ENCODE assay signal across 9 cellular contexts in genomic region chr16:53864819-53865491, GRCh38.
DNase-seq lines count a peak whose midpoint lies in the region; ATAC-seq and TF ChIP-seq lines count a peak whose summit lies in the region.
"Had no signal": no experiment of that assay in that cellular context is flagged by ENCODE, and none has a peak within 500 bp of the region (broad histone marks: within the 10 kb centered on the region; RNA-seq: fewer than 3 reads in every experiment).

No MANE protein-coding gene starts in this region.

- H3K9me3 ChIP-seq in H9 (ENCODE audit: control insufficient read depth, low read depth, low read length), result no peaks in the 10 kb centered on the region
- H3K9me3 ChIP-seq in RWPE2 (ENCODE audit: severe bottlenecking), result no peaks in the 10 kb centered on the region
- H3K9me3 ChIP-seq in iPS-20b (ENCODE audit: insufficient read depth, low read depth, low read length), result no peaks in the 10 kb centered on the region

- H3K4me1 Mint-ChIP-seq in H9, result peaks cover 14 to 27% of the 10 kb centered on the region in 2 experiments
- H3K4me1 Mint-ChIP-seq in effector memory CD8-positive, alpha-beta T cell (ENCODE audit: low read depth in 2 of 2), result peaks cover 2 to 4% of the 10 kb centered on the region in 2 donors
- H3K4me1 Mint-ChIP-seq in activated CD8-positive, alpha-beta memory T cell treated with anti-CD3 and anti-CD28 coated beads, Interleukin-2, amount 10 ng/mL, durations not matched to agents 7 days and 5 days, result peaks cover 14% of the 10 kb centered on the region

- H3K56ac ChIP-seq in H9 (ENCODE audit: insufficient read length, low read depth, low read length), result no peak overlapping the region

- H3T11ph ChIP-seq in H9 (ENCODE audit: low read length), result no peak overlapping the region

- no peak overlapping the region for H3K4me2 ChIP-seq in H9 (ENCODE audit: insufficient read depth, insufficient read length, low read length)

- no peak overlapping the region for H3K4ac ChIP-seq in H9 (ENCODE audit: low read depth, low read length)

- TF ChIP-seq CTCF in H9 (conservative IDR thresholded peaks at IDR 0.05) (no peak), RWPE2 (IDR thresholded peaks at IDR 0.05; ENCODE audit: poor library complexity, severe bottlenecking) (no peak)

- H3K27me3 Mint-ChIP-seq in H9 (ENCODE audit: low read depth), result no peaks in the 10 kb centered on the region
- H3K27me3 Mint-ChIP-seq in effector memory CD8-positive, alpha-beta T cell, result no peaks in the 10 kb centered on the region
- H3K27me3 Mint-ChIP-seq in activated CD8-positive, alpha-beta memory T cell treated with anti-CD3 and anti-CD28 coated beads, Interleukin-2, amount 10 ng/mL, durations not matched to agents 7 days and 5 days, result no peaks in the 10 kb centered on the region

- H3K4me1 ChIP-seq in H9 (ENCODE audit: insufficient read depth, low read length), result peaks cover 3% of the 10 kb centered on the region; the same call in 1 of the 2 replicates
- H3K4me1 ChIP-seq in RWPE2 (ENCODE audit: insufficient read depth, poor library complexity, severe bottlenecking), result peaks cover 25% of the 10 kb centered on the region
- peaks cover 11% of the 10 kb centered on the region; the same call in 1 of the 2 replicates for H3K4me1 ChIP-seq in iPS-20b (ENCODE audit: insufficient read depth, low read length)

- ATAC-seq in RWPE2 (ENCODE audit: low read depth) (peak; percentile 90), HG02852 (IDR thresholded peaks at IDR 0.05; ENCODE audit: unreplicated experiment) (no peak)
- no peak for ATAC-seq in effector memory CD8-positive, alpha-beta T cell (replicated peaks)
- no peak for ATAC-seq in activated CD8-positive, alpha-beta memory T cell treated with anti-CD3 and anti-CD28 coated beads, Interleukin-2, amount 10 ng/mL, durations not matched to agents 7 days and 5 days

- no peak overlapping the region for H2BK12ac ChIP-seq in H9 (ENCODE audit: insufficient read length, low read depth, low read length)

- CTCF ChIA-PET in activated CD8-positive, alpha-beta memory T cell treated with anti-CD3 and anti-CD28 coated beads, Interleukin-2, amount 10 ng/mL, durations not matched to agents 7 days and 5 days (lab: Charles Lee), result no interaction called here

- no peak overlapping the region for H4K5ac ChIP-seq in H9 (ENCODE audit: insufficient read length, low read depth, low read length)

- H3K79me2 ChIP-seq in H9 (ENCODE audit: insufficient read depth, low read length), result no peaks in the 10 kb centered on the region

- H3K27ac ChIP-seq in H9 (ENCODE audit: insufficient read length, low read depth, low read length) (peak overlapping the region; percentile 54), RWPE2 (ENCODE audit: poor library complexity, severe bottlenecking) (peak overlapping the region; percentile 86), iPS-20b (ENCODE audit: low read length) (no peak overlapping the region)

- DNase-seq in Ammon's horn (ENCODE audit: low spot score), result peak; percentile 37
- no peak for DNase-seq in H9
- DNase-seq in RWPE2 (ENCODE audit: low spot score), result no peak
- DNase-seq in effector memory CD8-positive, alpha-beta T cell, result no peak
- no peak for DNase-seq in NCI-H2196 treated with DMSO at 0.1 percent for 48 hours (lab: John Stamatoyannopoulos, UW; ENCODE audit: unreplicated experiment)
- DNase-seq in activated CD8-positive, alpha-beta memory T cell treated with anti-CD3 and anti-CD28 coated beads, Interleukin-2, amount 10 ng/mL, durations not matched to agents 7 days and 5 days, result no peak
- DNase-seq: NCI-H1048 had no signal

- H3K23me2 ChIP-seq in H9 (ENCODE audit: insufficient read length, low read depth, low read length, poor library complexity, severe bottlenecking), result no peaks in the 10 kb centered on the region

- H3K9me3 Mint-ChIP-seq in H9, result peaks cover 0 to 8% of the 10 kb centered on the region in 2 experiments; a peak in 4 of 5 replicates
- no peaks in the 10 kb centered on the region for H3K9me3 Mint-ChIP-seq in effector memory CD8-positive, alpha-beta T cell
- no peaks in the 10 kb centered on the region for H3K9me3 Mint-ChIP-seq in activated CD8-positive, alpha-beta memory T cell treated with anti-CD3 and anti-CD28 coated beads, Interleukin-2, amount 10 ng/mL, durations not matched to agents 7 days and 5 days (ENCODE audit: low read depth)

- no peak overlapping the region for H2AK5ac ChIP-seq in H9 (ENCODE audit: insufficient read length, low read length)

- no peak overlapping the region for H4K91ac ChIP-seq in H9 (ENCODE audit: insufficient read length, low read depth, low read length)

- no peak overlapping the region for H3K4me3 Mint-ChIP-seq in H9
- H3K4me3 Mint-ChIP-seq in effector memory CD8-positive, alpha-beta T cell, result no peak overlapping the region
- no peak overlapping the region for H3K4me3 Mint-ChIP-seq in activated CD8-positive, alpha-beta memory T cell treated with anti-CD3 and anti-CD28 coated beads, Interleukin-2, amount 10 ng/mL, durations not matched to agents 7 days and 5 days

- H2BK5ac ChIP-seq in H9 (ENCODE audit: insufficient read length, low read length), result no peak overlapping the region

- H2BK15ac ChIP-seq in H9 (ENCODE audit: low read depth, low read length), result no peak overlapping the region

- peak overlapping the region in 2 of 3 experiments; percentile 49 to 95; a peak in 5 of 7 replicates for H3K27ac Mint-ChIP-seq in H9
- H3K27ac Mint-ChIP-seq in effector memory CD8-positive, alpha-beta T cell, result no peak overlapping the region
- no peak overlapping the region for H3K27ac Mint-ChIP-seq in activated CD8-positive, alpha-beta memory T cell treated with anti-CD3 and anti-CD28 coated beads, Interleukin-2, amount 10 ng/mL, durations not matched to agents 7 days and 5 days

- H3K23ac ChIP-seq in H9 (ENCODE audit: insufficient read length, low read depth, low read length), result no peak overlapping the region

- peaks cover 0 to 8% (median 0%) of the 10 kb centered on the region in 3 experiments; a peak in 5 of 7 replicates for H3K36me3 Mint-ChIP-seq in H9 (ENCODE audit: insufficient read depth in 1 of 3, low read depth in 3 of 3)
- H3K36me3 Mint-ChIP-seq in effector memory CD8-positive, alpha-beta T cell (ENCODE audit: insufficient read depth), result peaks cover 6% of the 10 kb centered on the region
- peaks cover 17% of the 10 kb centered on the region for H3K36me3 Mint-ChIP-seq in activated CD8-positive, alpha-beta memory T cell treated with anti-CD3 and anti-CD28 coated beads, Interleukin-2, amount 10 ng/mL, durations not matched to agents 7 days and 5 days

- no peak overlapping the region for H2BK20ac ChIP-seq in H9 (ENCODE audit: low read depth, low read length, poor library complexity, severe bottlenecking)

- H2BK120ac ChIP-seq in H9 (ENCODE audit: low read depth, low read length, poor library complexity, severe bottlenecking), result no peak overlapping the region

- H3K14ac ChIP-seq in H9 (ENCODE audit: insufficient read depth, low read length), result no peak overlapping the region

- no peak overlapping the region for H3K18ac ChIP-seq in H9 (ENCODE audit: insufficient read length, low read depth, low read length)

- H3K27me3 ChIP-seq in H9 (ENCODE audit: insufficient read depth, low read length) (no peaks in the 10 kb centered on the region), RWPE2 (ENCODE audit: insufficient read depth, poor library complexity, severe bottlenecking) (no peaks in the 10 kb centered on the region), iPS-20b (ENCODE audit: insufficient read depth, low read length) (no peaks in the 10 kb centered on the region)

- H3K36me3 ChIP-seq in RWPE2 (ENCODE audit: low read depth), result peaks cover 2% of the 10 kb centered on the region; the same call in 1 of the 2 replicates
- H3K36me3 ChIP-seq in iPS-20b (ENCODE audit: insufficient read depth, low read depth, low read length), result no peaks in the 10 kb centered on the region

- H4K20me1 ChIP-seq in H9 (ENCODE audit: control insufficient read depth, insufficient read depth, insufficient read length), result no peaks in the 10 kb centered on the region

- no CpG with 5 or more reads among the region's 2 CpGs for WGBS in H9 (ENCODE audit: extremely low coverage, insufficient read length, low lambda C conversion rate)

- H3K9ac ChIP-seq in H9 (ENCODE audit: extremely low read depth, insufficient read length, low read length) (no peak overlapping the region), iPS-20b (ENCODE audit: low read depth, low read length) (peak overlapping the region; percentile 14; the same call in 1 of the 2 replicates)

- no peak overlapping the region for H4K8ac ChIP-seq in H9 (replicated peaks; ENCODE audit: insufficient read length, low read depth, low read length)

- no peaks in the 10 kb centered on the region for H3K79me1 ChIP-seq in H9 (ENCODE audit: insufficient read depth, low read depth, low read length, poor library complexity, severe bottlenecking)

- H3K4me3 ChIP-seq in RWPE2 (ENCODE audit: severe bottlenecking) (no peak overlapping the region), iPS-20b (ENCODE audit: low read length) (no peak overlapping the region)

- H2AFZ ChIP-seq in H9 (ENCODE audit: low read length), result no peak overlapping the region

Comparison
In these comparisons a context has a peak if more than half of its experiments do, and no peak if none do; other contexts are left out.
1. H3K27ac Mint-ChIP-seq: peak in H9 (2 of 3); none in effector memory CD8-positive, alpha-beta T cell (0 of 2) and activated CD8-positive, alpha-beta memory T cell treated with anti-CD3 and anti-CD28 coated beads, Interleukin-2, amount 10 ng/mL, durations not matched to agents 7 days and 5 days (single experiment).